In genomic region chr4:4776934-4777333, GRCh38 we compare ENCODE assay signal across 8 cellular contexts.
"Had no signal": no experiment of that assay in that cellular context is flagged by ENCODE, and none has a peak within 500 bp of the region (broad histone marks: within the 10 kb centered on the region; RNA-seq: fewer than 3 reads in every experiment).

No MANE protein-coding gene starts in this region.

- DNase-seq: GDM1, GF-D8 had no signal

- FAIRE-seq: G401.6, GM12878, GM12891, GM12892, GM18507, GM19239 had no signal

- H3K4me3 ChIP-seq: GM12878 had no signal

- ATAC-seq: GM12878 had no signal
